ENCODE assay signal across 1 cellular context in genomic region chr1:20786310-20787099, GRCh38.
A peak's percentile ranks its signal among the peaks of the same experiment; 100 is the strongest.
TF ChIP-seq lines count a peak whose summit lies in the region.

No MANE protein-coding gene starts in this region.

TF ChIP-seq in HepG2, 621 proteins besides CTCF, POLR2A, EP300 and RAD21 (continued from another document and continues in another):
- no peak for TF ChIP-seq ZNF512 (CRISPR knock-in tag; IDR thresholded peaks at IDR 0.05)
- no peak for TF ChIP-seq ZNF343 (CRISPR knock-in tag; IDR thresholded peaks at IDR 0.05)
- no peak for TF ChIP-seq ZNF740 (CRISPR knock-in tag; IDR thresholded peaks at IDR 0.05)
- TF ChIP-seq, protein P1, sequence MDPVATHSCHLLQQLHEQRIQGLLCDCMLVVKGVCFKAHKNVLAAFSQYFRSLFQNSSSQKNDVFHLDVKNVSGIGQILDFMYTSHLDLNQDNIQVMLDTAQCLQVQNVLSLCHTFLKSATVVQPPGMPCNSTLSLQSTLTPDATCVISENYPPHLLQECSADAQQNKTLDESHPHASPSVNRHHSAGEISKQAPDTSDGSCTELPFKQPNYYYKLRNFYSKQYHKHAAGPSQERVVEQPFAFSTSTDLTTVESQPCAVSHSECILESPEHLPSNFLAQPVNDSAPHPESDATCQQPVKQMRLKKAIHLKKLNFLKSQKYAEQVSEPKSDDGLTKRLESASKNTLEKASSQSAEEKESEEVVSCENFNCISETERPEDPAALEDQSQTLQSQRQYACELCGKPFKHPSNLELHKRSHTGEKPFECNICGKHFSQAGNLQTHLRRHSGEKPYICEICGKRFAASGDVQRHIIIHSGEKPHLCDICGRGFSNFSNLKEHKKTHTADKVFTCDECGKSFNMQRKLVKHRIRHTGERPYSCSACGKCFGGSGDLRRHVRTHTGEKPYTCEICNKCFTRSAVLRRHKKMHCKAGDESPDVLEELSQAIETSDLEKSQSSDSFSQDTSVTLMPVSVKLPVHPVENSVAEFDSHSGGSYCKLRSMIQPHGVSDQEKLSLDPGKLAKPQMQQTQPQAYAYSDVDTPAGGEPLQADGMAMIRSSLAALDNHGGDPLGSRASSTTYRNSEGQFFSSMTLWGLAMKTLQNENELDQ (CRISPR knock-in tag; IDR thresholded peaks at IDR 0.05; ENCODE audit: borderline replicate concordance) = no peak
- TF ChIP-seq, protein P2, sequence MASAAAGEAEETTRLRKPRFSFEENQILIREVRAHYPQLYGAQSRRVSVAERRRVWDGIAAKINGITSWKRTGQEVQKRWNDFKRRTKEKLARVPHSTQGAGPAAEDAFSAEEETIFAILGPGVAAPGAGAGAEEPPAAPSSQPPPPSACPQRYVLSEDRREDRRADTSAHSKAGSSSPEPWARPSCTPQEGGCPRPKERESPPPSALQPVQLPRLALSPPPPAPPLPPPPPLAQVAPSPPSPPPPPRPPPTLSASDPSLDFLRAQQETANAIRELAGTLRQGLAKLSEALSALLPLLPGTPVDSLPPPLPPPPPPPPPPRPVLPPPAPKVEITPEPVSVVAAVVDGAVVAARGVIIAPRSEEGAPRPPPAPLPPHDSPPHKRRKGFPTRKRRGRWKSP (CRISPR knock-in tag; IDR thresholded peaks at IDR 0.05) = peak; percentile 52; the same call in 1 of the 2 replicates
- peak; percentile 82 for TF ChIP-seq ERF (CRISPR knock-in tag; IDR thresholded peaks at IDR 0.05)
- TF ChIP-seq, protein P3, sequence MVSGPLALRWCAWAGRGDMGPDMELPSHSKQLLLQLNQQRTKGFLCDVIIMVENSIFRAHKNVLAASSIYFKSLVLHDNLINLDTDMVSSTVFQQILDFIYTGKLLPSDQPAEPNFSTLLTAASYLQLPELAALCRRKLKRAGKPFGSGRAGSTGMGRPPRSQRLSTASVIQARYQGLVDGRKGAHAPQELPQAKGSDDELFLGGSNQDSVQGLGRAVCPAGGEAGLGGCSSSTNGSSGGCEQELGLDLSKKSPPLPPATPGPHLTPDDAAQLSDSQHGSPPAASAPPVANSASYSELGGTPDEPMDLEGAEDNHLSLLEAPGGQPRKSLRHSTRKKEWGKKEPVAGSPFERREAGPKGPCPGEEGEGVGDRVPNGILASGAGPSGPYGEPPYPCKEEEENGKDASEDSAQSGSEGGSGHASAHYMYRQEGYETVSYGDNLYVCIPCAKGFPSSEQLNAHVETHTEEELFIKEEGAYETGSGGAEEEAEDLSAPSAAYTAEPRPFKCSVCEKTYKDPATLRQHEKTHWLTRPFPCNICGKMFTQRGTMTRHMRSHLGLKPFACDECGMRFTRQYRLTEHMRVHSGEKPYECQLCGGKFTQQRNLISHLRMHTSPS (CRISPR knock-in tag; IDR thresholded peaks at IDR 0.05; ENCODE audit: low read depth) = no peak
- no peak for TF ChIP-seq SCMH1 (CRISPR knock-in tag; IDR thresholded peaks at IDR 0.05; ENCODE audit: borderline replicate concordance)
- TF ChIP-seq NR3C1 (CRISPR knock-in tag; IDR thresholded peaks at IDR 0.05) = no peak
- TF ChIP-seq, protein P4, sequence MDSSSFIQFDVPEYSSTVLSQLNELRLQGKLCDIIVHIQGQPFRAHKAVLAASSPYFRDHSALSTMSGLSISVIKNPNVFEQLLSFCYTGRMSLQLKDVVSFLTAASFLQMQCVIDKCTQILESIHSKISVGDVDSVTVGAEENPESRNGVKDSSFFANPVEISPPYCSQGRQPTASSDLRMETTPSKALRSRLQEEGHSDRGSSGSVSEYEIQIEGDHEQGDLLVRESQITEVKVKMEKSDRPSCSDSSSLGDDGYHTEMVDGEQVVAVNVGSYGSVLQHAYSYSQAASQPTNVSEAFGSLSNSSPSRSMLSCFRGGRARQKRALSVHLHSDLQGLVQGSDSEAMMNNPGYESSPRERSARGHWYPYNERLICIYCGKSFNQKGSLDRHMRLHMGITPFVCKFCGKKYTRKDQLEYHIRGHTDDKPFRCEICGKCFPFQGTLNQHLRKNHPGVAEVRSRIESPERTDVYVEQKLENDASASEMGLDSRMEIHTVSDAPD (CRISPR knock-in tag; IDR thresholded peaks at IDR 0.05) = no peak
- no peak for TF ChIP-seq EED (CRISPR knock-in tag; IDR thresholded peaks at IDR 0.05)
- peak; percentile 81 for TF ChIP-seq NFYB (CRISPR knock-in tag; IDR thresholded peaks at IDR 0.05)
- no peak for TF ChIP-seq SIX1 (CRISPR knock-in tag; IDR thresholded peaks at IDR 0.05; ENCODE audit: borderline replicate concordance)
- TF ChIP-seq CC2D1A (CRISPR knock-in tag; IDR thresholded peaks at IDR 0.05) = no peak
- no peak for TF ChIP-seq ZFP62 (CRISPR knock-in tag; IDR thresholded peaks at IDR 0.05)
- peak; percentile 62; the same call in 1 of the 2 replicates for TF ChIP-seq ZSCAN21 (CRISPR knock-in tag; IDR thresholded peaks at IDR 0.05; ENCODE audit: borderline replicate concordance)
- 0 out of 2 replicates have a peak, but pooled peaks have one; percentile 53 for TF ChIP-seq ZNF275 (CRISPR knock-in tag; IDR thresholded peaks at IDR 0.05; ENCODE audit: borderline replicate concordance)
- TF ChIP-seq, protein P5, sequence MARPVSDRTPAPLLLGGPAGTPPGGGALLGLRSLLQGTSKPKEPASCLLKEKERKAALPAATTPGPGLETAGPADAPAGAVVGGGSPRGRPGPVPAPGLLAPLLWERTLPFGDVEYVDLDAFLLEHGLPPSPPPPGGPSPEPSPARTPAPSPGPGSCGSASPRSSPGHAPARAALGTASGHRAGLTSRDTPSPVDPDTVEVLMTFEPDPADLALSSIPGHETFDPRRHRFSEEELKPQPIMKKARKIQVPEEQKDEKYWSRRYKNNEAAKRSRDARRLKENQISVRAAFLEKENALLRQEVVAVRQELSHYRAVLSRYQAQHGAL (CRISPR knock-in tag; IDR thresholded peaks at IDR 0.05; ENCODE audit: not compliant biosample characterization) = peak; percentile 68
- no peak for TF ChIP-seq ATAD3A (CRISPR knock-in tag; IDR thresholded peaks at IDR 0.05)
- TF ChIP-seq, protein P6, sequence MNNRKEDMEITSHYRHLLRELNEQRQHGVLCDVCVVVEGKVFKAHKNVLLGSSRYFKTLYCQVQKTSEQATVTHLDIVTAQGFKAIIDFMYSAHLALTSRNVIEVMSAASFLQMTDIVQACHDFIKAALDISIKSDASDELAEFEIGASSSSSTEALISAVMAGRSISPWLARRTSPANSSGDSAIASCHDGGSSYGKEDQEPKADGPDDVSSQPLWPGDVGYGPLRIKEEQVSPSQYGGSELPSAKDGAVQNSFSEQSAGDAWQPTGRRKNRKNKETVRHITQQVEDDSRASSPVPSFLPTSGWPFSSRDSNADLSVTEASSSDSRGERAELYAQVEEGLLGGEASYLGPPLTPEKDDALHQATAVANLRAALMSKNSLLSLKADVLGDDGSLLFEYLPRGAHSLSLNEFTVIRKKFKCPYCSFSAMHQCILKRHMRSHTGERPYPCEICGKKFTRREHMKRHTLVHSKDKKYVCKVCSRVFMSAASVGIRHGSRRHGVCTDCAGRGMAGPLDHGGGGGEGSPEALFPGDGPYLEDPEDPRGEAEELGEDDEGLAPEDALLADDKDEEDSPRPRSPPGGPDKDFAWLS (CRISPR knock-in tag; IDR thresholded peaks at IDR 0.05; ENCODE audit: borderline replicate concordance) = no peak
- TF ChIP-seq ZNF713 (CRISPR knock-in tag; IDR thresholded peaks at IDR 0.05) = no peak
- TF ChIP-seq ZNF816 (CRISPR knock-in tag; IDR thresholded peaks at IDR 0.05; ENCODE audit: borderline replicate concordance) = no peak
- no peak for TF ChIP-seq ZNF800 (CRISPR knock-in tag; IDR thresholded peaks at IDR 0.05)
- TF ChIP-seq RARA (CRISPR knock-in tag; IDR thresholded peaks at IDR 0.05) = no peak
- TF ChIP-seq NR2F1 (CRISPR knock-in tag; IDR thresholded peaks at IDR 0.05) = no peak; a peak in 1 of 4 replicates
- TF ChIP-seq SMAD3 (CRISPR knock-in tag; IDR thresholded peaks at IDR 0.05) = no peak
- TF ChIP-seq GMEB2 (CRISPR knock-in tag; IDR thresholded peaks at IDR 0.05; ENCODE audit: low read depth) = 0 out of 2 replicates have a peak, but pooled peaks have one; percentile 22
- 0 out of 2 replicates have a peak, but pooled peaks have one; percentile 55 for TF ChIP-seq KDM4B (CRISPR knock-in tag; IDR thresholded peaks at IDR 0.05)
- TF ChIP-seq SATB2 (CRISPR knock-in tag; IDR thresholded peaks at IDR 0.05) = 0 out of 2 replicates have a peak, but pooled peaks have one; percentile 53
- 0 out of 2 replicates have a peak, but pooled peaks have one; percentile 72 for TF ChIP-seq TEAD2 (CRISPR knock-in tag; IDR thresholded peaks at IDR 0.05)
- peak; percentile 80 for TF ChIP-seq ZNF546 (CRISPR knock-in tag; conservative IDR thresholded peaks at IDR 0.05)
- TF ChIP-seq ZKSCAN5 (CRISPR knock-in tag; IDR thresholded peaks at IDR 0.05) = no peak
- TF ChIP-seq CBX1 (IDR thresholded peaks at IDR 0.05; ENCODE audit: low read depth) = peak; percentile 14
- TF ChIP-seq HOMEZ (CRISPR knock-in tag; IDR thresholded peaks at IDR 0.05; ENCODE audit: low read depth) = peak; percentile 56; the same call in 1 of the 2 replicates
- TF ChIP-seq TRAFD1 (CRISPR knock-in tag; IDR thresholded peaks at IDR 0.05; ENCODE audit: borderline replicate concordance) = no peak
- no peak for TF ChIP-seq ZZZ3 (CRISPR knock-in tag; IDR thresholded peaks at IDR 0.05; ENCODE audit: borderline replicate concordance)
- TF ChIP-seq KLF9 (CRISPR knock-in tag; IDR thresholded peaks at IDR 0.05; ENCODE audit: low read depth) = no peak
